In genomic region chr15:51313644-51314280, GRCh38 we compare ENCODE assay signal across 8 cellular contexts. TPM values are rescaled to one million over a fixed set of nuclear protein-coding genes. Genes with fewer than 3 reads are reported as not detected.
"Had no signal": no experiment of that assay in that cellular context is flagged by ENCODE, and none has a peak within 500 bp of the region (broad histone marks: within the 10 kb centered on the region; RNA-seq: fewer than 3 reads in every experiment).

No MANE protein-coding gene starts in this region.

- H3K36me3 ChIP-seq: HAP-1 had no signal

- H3K4me1 ChIP-seq: HAP-1 had no signal

- H3K9ac ChIP-seq: GM23248 had no signal

- H3K4me3 ChIP-seq: GM23248, HAP-1 had no signal

- DNase-seq: GOT3, H7, KBM-7 had no signal

- H3K9me3 ChIP-seq: HAP-1 had no signal

- H2AFZ ChIP-seq: GM23248 had no signal

- H3K27ac ChIP-seq: GM23248, HL-60 had no signal

RNA-seq across cellular contexts. Expression of gene CYP19A1, which starts 24.6 kb away (rescaled TPM):
- total RNA-seq: H7, HT1080, IMR-90 had no signal
- polyA plus RNA-seq: IMR-90 had no signal

RNA-seq across cellular contexts. Expression of gene GLDN, which starts 27.7 kb away (rescaled TPM):
- total RNA-seq: HT1080 had no signal
- polyA plus RNA-seq: IMR-90 had no signal
